In the genomic region with DNA sequence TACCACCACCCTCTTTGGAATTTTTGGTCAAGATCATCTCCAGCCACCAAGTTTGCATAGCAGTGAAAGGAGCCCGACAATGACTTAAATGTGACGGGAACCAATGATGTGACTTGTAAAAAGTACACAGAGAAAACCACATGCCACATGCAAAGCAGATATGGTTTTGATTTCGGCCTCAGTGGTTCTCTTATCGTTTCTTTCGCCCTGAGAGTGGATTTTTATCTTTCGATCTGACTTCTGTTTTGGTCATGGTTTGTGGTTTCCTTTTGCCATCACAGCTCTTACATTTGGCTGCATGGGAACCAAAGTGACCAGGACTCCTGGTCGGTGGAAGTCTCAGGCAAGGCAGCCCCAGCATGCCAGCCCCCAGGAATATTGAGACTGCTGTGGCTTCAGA, we compare ENCODE assay signal across 9 cellular contexts. TPM values are rescaled to one million over a fixed set of nuclear protein-coding genes. Genes with fewer than 3 reads are reported as not detected.
DNase-seq lines count a peak whose midpoint lies in the region; ATAC-seq and TF ChIP-seq lines count a peak whose summit lies in the region.
"Had no signal": no experiment of that assay in that cellular context is flagged by ENCODE, and none has a peak within 500 bp of the region (broad histone marks: within the 10 kb centered on the region; RNA-seq: fewer than 3 reads in every experiment).

No MANE protein-coding gene starts in this region.

- intact Hi-C loops in CD8-positive, alpha-beta T cell (cut with DNase I, micrococcal nuclease): no loop called here

- peaks cover 27% of the 10 kb centered on the region for H3K4me1 Mint-ChIP-seq in CD8-positive, alpha-beta T cell (ENCODE audit: low read depth)

- peaks cover 19% of the 10 kb centered on the region for H3K4me1 ChIP-seq in CD8-positive, alpha-beta T cell (ENCODE audit: insufficient read depth, low read length)

- CTCF ChIA-PET in CD8-positive, alpha-beta T cell (lab: Charles Lee): no interaction called here

- no peak for TF ChIP-seq CTCF in CD8-positive, alpha-beta T cell (IDR thresholded peaks at IDR 0.05)

- no peaks in the 10 kb centered on the region for H3K9me3 ChIP-seq in CD8-positive, alpha-beta T cell (ENCODE audit: low read length)
- H3K9me3 ChIP-seq: A549 had no signal

- peak; percentile 14 to 15 for DNase-seq in activated CD4-positive, alpha-beta T cell treated with anti-CD3 and anti-CD28 coated beads for 24 hours (ENCODE audit: low read depth in 2 of 2)
- DNase-seq in activated CD4-positive, alpha-beta T cell treated with anti-CD3 and anti-CD28 coated beads, Interleukin-2, amount 50 U/mL, for 4 hours: no peak
- peak; percentile 12 to 24 (median 18) for DNase-seq in stimulated activated CD4-positive, alpha-beta T cell treated with anti-CD3 and anti-CD28 coated beads, TNF-alpha, amount 100 ng/mL, for 24 hours (ENCODE audit: low read depth in 3 of 3)
- DNase-seq in foreskin melanocyte (no peak), OCI-M2 (lab: John Stamatoyannopoulos, UW; ENCODE audit: unreplicated experiment) (no peak)
- DNase-seq in CD8-positive, alpha-beta T cell: no peak

- peaks cover 20% of the 10 kb centered on the region for H3K27me3 Mint-ChIP-seq in CD8-positive, alpha-beta T cell (ENCODE audit: low read depth)

- H3K9me3 Mint-ChIP-seq in CD8-positive, alpha-beta T cell: no peaks in the 10 kb centered on the region

- H3K4me3 Mint-ChIP-seq in CD8-positive, alpha-beta T cell: no peak overlapping the region

- ATAC-seq in HG02870 (IDR thresholded peaks at IDR 0.05; ENCODE audit: unreplicated experiment): peak; percentile 86
- no peak for ATAC-seq in SK-N-SH treated with all-trans-retinoic acid at 6 μM for 48 hours
- ATAC-seq in CD8-positive, alpha-beta T cell: no peak
- ATAC-seq: A549 had no signal

- no peak overlapping the region for H3K27ac ChIP-seq in CD8-positive, alpha-beta T cell (ENCODE audit: low read depth, low read length)
- H3K27ac ChIP-seq: A549 had no signal

- POLR2A ChIA-PET in CD8-positive, alpha-beta T cell (lab: Charles Lee): no interaction called here

- H3K27ac Mint-ChIP-seq in CD8-positive, alpha-beta T cell: no peak overlapping the region

- H3K4me3 ChIP-seq in CD8-positive, alpha-beta T cell (ENCODE audit: low read depth, low read length): no peak overlapping the region
- H3K4me3 ChIP-seq: A549 had no signal

- no peaks in the 10 kb centered on the region for H3K36me3 ChIP-seq in CD8-positive, alpha-beta T cell (ENCODE audit: insufficient read depth, low read length)

- H3K27me3 ChIP-seq in CD8-positive, alpha-beta T cell (ENCODE audit: insufficient read depth, low read length): no peaks in the 10 kb centered on the region

- no peaks in the 10 kb centered on the region for H3K36me3 Mint-ChIP-seq in CD8-positive, alpha-beta T cell

TF ChIP-seq in SK-N-SH treated with all-trans-retinoic acid at 6 μM for 48 hours, 23 proteins besides CTCF, POLR2A, EP300 and RAD21:
- TF ChIP-seq ARNTL (CRISPR knock-in tag; IDR thresholded peaks at IDR 0.05; ENCODE audit: borderline replicate concordance, low read depth): no peak
- no peak for TF ChIP-seq PPARA (CRISPR knock-in tag; IDR thresholded peaks at IDR 0.05; ENCODE audit: borderline replicate concordance)
- TF ChIP-seq CSRNP3 (CRISPR knock-in tag; IDR thresholded peaks at IDR 0.05): no peak
- TF ChIP-seq CSDC2 (CRISPR knock-in tag; IDR thresholded peaks at IDR 0.05): no peak
- TF ChIP-seq, protein P1, sequence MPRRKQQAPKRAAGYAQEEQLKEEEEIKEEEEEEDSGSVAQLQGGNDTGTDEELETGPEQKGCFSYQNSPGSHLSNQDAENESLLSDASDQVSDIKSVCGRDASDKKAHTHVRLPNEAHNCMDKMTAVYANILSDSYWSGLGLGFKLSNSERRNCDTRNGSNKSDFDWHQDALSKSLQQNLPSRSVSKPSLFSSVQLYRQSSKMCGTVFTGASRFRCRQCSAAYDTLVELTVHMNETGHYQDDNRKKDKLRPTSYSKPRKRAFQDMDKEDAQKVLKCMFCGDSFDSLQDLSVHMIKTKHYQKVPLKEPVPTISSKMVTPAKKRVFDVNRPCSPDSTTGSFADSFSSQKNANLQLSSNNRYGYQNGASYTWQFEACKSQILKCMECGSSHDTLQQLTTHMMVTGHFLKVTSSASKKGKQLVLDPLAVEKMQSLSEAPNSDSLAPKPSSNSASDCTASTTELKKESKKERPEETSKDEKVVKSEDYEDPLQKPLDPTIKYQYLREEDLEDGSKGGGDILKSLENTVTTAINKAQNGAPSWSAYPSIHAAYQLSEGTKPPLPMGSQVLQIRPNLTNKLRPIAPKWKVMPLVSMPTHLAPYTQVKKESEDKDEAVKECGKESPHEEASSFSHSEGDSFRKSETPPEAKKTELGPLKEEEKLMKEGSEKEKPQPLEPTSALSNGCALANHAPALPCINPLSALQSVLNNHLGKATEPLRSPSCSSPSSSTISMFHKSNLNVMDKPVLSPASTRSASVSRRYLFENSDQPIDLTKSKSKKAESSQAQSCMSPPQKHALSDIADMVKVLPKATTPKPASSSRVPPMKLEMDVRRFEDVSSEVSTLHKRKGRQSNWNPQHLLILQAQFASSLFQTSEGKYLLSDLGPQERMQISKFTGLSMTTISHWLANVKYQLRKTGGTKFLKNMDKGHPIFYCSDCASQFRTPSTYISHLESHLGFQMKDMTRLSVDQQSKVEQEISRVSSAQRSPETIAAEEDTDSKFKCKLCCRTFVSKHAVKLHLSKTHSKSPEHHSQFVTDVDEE (CRISPR knock-in tag; IDR thresholded peaks at IDR 0.05): peak; percentile 65; the same call in 1 of the 2 replicates
- TF ChIP-seq POU6F1 (CRISPR knock-in tag; IDR thresholded peaks at IDR 0.05; ENCODE audit: borderline replicate concordance, low read depth): no peak

RNA-seq across cellular contexts. Expression of gene TCF7L2, which starts 31.5 kb away (rescaled TPM):
- total RNA-seq in CD8-positive, alpha-beta T cell: 1 to 10 TPM; 8.6 to 9.6 TPM

Comparison
In these comparisons a context has a peak if more than half of its experiments do, and no peak if none do; other contexts are left out.
1. DNase-seq: peak in activated CD4-positive, alpha-beta T cell treated with anti-CD3 and anti-CD28 coated beads for 24 hours (2 of 2) and stimulated activated CD4-positive, alpha-beta T cell treated with anti-CD3 and anti-CD28 coated beads, TNF-alpha, amount 100 ng/mL, for 24 hours (3 of 3); none in activated CD4-positive, alpha-beta T cell treated with anti-CD3 and anti-CD28 coated beads, Interleukin-2, amount 50 U/mL, for 4 hours (0 of 2), foreskin melanocyte (single experiment), CD8-positive, alpha-beta T cell (0 of 7) and OCI-M2 (single experiment).